ENCODE assay signal across 8 cellular contexts in the genomic region with DNA sequence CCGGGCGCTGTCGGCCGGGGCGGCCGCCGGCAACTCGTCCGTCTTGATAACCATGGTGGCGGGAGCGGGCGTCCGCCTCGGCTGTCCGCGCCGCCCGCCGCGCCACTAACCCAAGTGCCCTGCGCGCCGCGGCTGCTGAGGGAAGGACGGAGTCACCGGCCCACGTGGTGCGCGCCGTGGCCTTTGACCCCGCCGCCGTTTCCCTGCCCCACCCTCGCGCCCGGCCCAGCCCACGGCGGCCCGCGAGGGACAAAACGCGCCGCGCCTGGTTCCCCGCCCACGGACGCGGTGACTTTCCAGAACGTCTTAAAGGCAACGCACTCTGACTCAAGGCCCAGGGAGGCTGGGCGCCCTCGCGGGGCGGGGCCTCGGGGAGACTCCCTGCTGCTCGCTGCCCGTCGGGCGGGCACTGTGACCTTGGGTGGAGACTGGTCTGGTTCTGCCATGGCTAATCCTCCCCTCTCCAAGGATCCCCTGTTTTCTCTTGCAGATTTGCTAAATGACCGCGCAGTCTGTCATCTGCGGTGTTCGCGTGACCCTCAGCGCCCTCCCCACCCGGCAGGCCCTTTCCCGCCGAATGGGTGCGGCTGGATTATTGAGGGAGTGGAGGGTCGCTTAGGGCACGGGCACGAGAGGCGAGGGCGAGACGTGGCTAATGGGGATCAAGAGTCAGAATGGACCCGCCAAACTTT. TPM values are rescaled to one million over a fixed set of nuclear protein-coding genes. Genes with fewer than 3 reads are reported as not detected.
DNase-seq lines count a peak whose midpoint lies in the region; ATAC-seq and TF ChIP-seq lines count a peak whose summit lies in the region.

A gene with protein sequence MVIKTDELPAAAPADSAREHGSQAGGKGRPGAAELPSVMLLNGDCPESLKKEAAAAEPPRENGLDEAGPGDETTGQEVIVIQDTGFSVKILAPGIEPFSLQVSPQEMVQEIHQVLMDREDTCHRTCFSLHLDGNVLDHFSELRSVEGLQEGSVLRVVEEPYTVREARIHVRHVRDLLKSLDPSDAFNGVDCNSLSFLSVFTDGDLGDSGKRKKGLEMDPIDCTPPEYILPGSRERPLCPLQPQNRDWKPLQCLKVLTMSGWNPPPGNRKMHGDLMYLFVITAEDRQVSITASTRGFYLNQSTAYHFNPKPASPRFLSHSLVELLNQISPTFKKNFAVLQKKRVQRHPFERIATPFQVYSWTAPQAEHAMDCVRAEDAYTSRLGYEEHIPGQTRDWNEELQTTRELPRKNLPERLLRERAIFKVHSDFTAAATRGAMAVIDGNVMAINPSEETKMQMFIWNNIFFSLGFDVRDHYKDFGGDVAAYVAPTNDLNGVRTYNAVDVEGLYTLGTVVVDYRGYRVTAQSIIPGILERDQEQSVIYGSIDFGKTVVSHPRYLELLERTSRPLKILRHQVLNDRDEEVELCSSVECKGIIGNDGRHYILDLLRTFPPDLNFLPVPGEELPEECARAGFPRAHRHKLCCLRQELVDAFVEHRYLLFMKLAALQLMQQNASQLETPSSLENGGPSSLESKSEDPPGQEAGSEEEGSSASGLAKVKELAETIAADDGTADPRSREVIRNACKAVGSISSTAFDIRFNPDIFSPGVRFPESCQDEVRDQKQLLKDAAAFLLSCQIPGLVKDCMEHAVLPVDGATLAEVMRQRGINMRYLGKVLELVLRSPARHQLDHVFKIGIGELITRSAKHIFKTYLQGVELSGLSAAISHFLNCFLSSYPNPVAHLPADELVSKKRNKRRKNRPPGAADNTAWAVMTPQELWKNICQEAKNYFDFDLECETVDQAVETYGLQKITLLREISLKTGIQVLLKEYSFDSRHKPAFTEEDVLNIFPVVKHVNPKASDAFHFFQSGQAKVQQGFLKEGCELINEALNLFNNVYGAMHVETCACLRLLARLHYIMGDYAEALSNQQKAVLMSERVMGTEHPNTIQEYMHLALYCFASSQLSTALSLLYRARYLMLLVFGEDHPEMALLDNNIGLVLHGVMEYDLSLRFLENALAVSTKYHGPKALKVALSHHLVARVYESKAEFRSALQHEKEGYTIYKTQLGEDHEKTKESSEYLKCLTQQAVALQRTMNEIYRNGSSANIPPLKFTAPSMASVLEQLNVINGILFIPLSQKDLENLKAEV (N-terminal part only) (minus strand): TSS at position 157 of the 692 bp plus-strand sequence. CDS start 103 bp downstream, at position 54.

- H3K27me3 ChIP-seq in osteoblast (ENCODE audit: insufficient read depth, low read length), result no peaks in the 10 kb centered on the region
- H3K27me3 ChIP-seq in testis, result no peaks in the 10 kb centered on the region

- DNase-seq in HFFc6 (peak; percentile 94), NB4 (ENCODE audit: low read depth) (peak; percentile 95), SKM-1 (lab: John Stamatoyannopoulos, UW; ENCODE audit: unreplicated experiment) (peak; percentile 54), glomerular visceral epithelial cell (ENCODE audit: extremely low spot score) (peak; percentile 97), osteoblast (ENCODE audit: insufficient read length, low spot score, missing footprints) (peak; percentile 100), testis (peak; percentile 97)
- peak; percentile 98 to 99 for DNase-seq in activated naive CD4-positive, alpha-beta T cell treated with anti-CD3 and anti-CD28 coated beads, Interleukin-2, amount 50 U/mL, for 72 hours (ENCODE audit: low spot score in 2 of 2)

- TF ChIP-seq POLR2A in NB4 (IDR thresholded peaks at IDR 0.05; ENCODE audit: extremely low read depth, insufficient read length), result peak; percentile 67
- no peak for TF ChIP-seq POLR2A in testis (IDR thresholded peaks at IDR 0.05)

- TF ChIP-seq CTCF in HFFc6 (IDR thresholded peaks at IDR 0.05) (no peak), NB4 (IDR thresholded peaks at IDR 0.05; ENCODE audit: low read depth, low read length) (no peak), osteoblast (IDR thresholded peaks at IDR 0.05; ENCODE audit: extremely low read depth, low read depth, low read length) (no peak), testis (IDR thresholded peaks at IDR 0.05) (peak in 1 of 3 experiments; percentile 28)

- peaks cover 48% of the 10 kb centered on the region for H3K79me2 ChIP-seq in osteoblast (ENCODE audit: insufficient read depth, low read length)

- H3K9me3 ChIP-seq in osteoblast (ENCODE audit: low read depth, low read length), result no peaks in the 10 kb centered on the region
- no peaks in the 10 kb centered on the region for H3K9me3 ChIP-seq in testis

- peak within 1 kb of the TSS; percentile 97 for H2AFZ ChIP-seq in osteoblast (ENCODE audit: low read length)

- peak within 1 kb of the TSS; percentile 69 for H3K27ac Mint-ChIP-seq in HFFc6
- H3K27ac Mint-ChIP-seq in activated naive CD4-positive, alpha-beta T cell treated with anti-CD3 and anti-CD28 coated beads, Interleukin-2, amount 50 U/mL, for 72 hours, result peak within 1 kb of the TSS; percentile 94 to 98

- H3K4me3 Mint-ChIP-seq in HFFc6, result peak within 1 kb of the TSS; percentile 91

- H3K27ac ChIP-seq in osteoblast (ENCODE audit: low read depth, low read length), result peak within 1 kb of the TSS; percentile 60
- H3K27ac ChIP-seq in testis, result peak within 1 kb of the TSS; percentile 29 to 74

- peaks cover 38% of the 10 kb centered on the region for H4K20me1 ChIP-seq in osteoblast (ENCODE audit: insufficient read depth, low read length)

- H3K4me2 ChIP-seq in osteoblast (ENCODE audit: insufficient read depth, low read length), result peak within 1 kb of the TSS; percentile 98

- H3K36me3 ChIP-seq in osteoblast (ENCODE audit: insufficient read depth, low read length) (no peaks in the 10 kb centered on the region), testis (ENCODE audit: low read depth, missing control alignments) (no peaks in the 10 kb centered on the region)

- intact Hi-C loops in testis (cut with DNase I; ENCODE audit: low total_unique reads), result no loop called here

- 0% methylated on average over 26 to 58 of the region's 76 CpGs for WGBS in testis, 2 donors

- peaks cover 42% of the 10 kb centered on the region for H3K4me1 ChIP-seq in osteoblast (ENCODE audit: insufficient read depth, low read length)
- H3K4me1 ChIP-seq in testis, result peaks cover 45% of the 10 kb centered on the region

- peak; percentile 92 to 94 for ATAC-seq in activated naive CD4-positive, alpha-beta T cell treated with anti-CD3 and anti-CD28 coated beads, Interleukin-2, amount 50 U/mL, for 72 hours

- H3K9me3 Mint-ChIP-seq in HFFc6, result no peaks in the 10 kb centered on the region
- H3K9me3 Mint-ChIP-seq in activated naive CD4-positive, alpha-beta T cell treated with anti-CD3 and anti-CD28 coated beads, Interleukin-2, amount 50 U/mL, for 72 hours, result no peaks in the 10 kb centered on the region

- H3K36me3 Mint-ChIP-seq in HFFc6 (ENCODE audit: low read depth), result no peaks in the 10 kb centered on the region
- H3K36me3 Mint-ChIP-seq in activated naive CD4-positive, alpha-beta T cell treated with anti-CD3 and anti-CD28 coated beads, Interleukin-2, amount 50 U/mL, for 72 hours, result peaks cover 8 to 19% of the 10 kb centered on the region in 2 donors

- H3K4me1 Mint-ChIP-seq in HFFc6 (ENCODE audit: low read depth), result peaks cover 27% of the 10 kb centered on the region

- H3K4me3 ChIP-seq in GM08714 (ENCODE audit: low read length) (peak within 1 kb of the TSS; percentile 74), NB4 (ENCODE audit: low read depth, low read length) (peak within 1 kb of the TSS; percentile 87), osteoblast (ENCODE audit: insufficient read depth, low read length) (peak within 1 kb of the TSS; percentile 87), testis (peak within 1 kb of the TSS; percentile 85 to 88)

- peaks cover 3% of the 10 kb centered on the region for H3K27me3 Mint-ChIP-seq in HFFc6 (ENCODE audit: insufficient read depth)

RNA-seq across cellular contexts. Expression of the gene that starts here (rescaled TPM):
- 10 to 100 TPM; 42.7 to 62.9 (median 48.6) TPM for total RNA-seq in HFFc6 (2021; fragmentation: NEBNext Ultra II Directional; extraction: Animal tissue kit (Norgen Biotek cat#: 25700))
- total RNA-seq in activated naive CD4-positive, alpha-beta T cell treated with anti-CD3 and anti-CD28 coated beads, Interleukin-2, amount 50 U/mL, for 72 hours, result 10 to 100 TPM; 56.9 to 93.2 TPM
- total RNA-seq in osteoblast, result 36.2 and 41.6 TPM in 2 replicates
- total RNA-seq in testis, result 100 to 1,000 TPM; 173 to 183 TPM
- polyA plus RNA-seq in testis (ENCODE audit: insufficient read depth, low read depth, low replicate concordance), result 60.1 TPM

Comparison
In these comparisons a context has a peak if more than half of its experiments do, and no peak if none do; other contexts are left out.
1. Peak in every context shown above with its lines: DNase-seq, ATAC-seq, H3K4me3 ChIP-seq and H3K27ac ChIP-seq.